20 cellular contexts compared by ENCODE assay signal in genomic region chr6:4399656-4400055, GRCh38.
"Had no signal": no experiment of that assay in that cellular context is flagged by ENCODE, and none has a peak within 500 bp of the region (broad histone marks: within the 10 kb centered on the region; RNA-seq: fewer than 3 reads in every experiment).

No MANE protein-coding gene starts in this region.

- H3K9me3 ChIP-seq: MG63, SK-N-SH had no signal

- H3K9ac ChIP-seq: SK-N-SH had no signal

- DNase-seq: Karpas-422, KG1, MG63, NCI-H1092, NCI-H1105 treated with DMSO at 0.1 percent for 48 hours, NCI-H1417 treated with DMSO at 0.1 percent for 48 hours, NCI-H146, NCI-H1694 treated with DMSO at 0.1 percent for 48 hours, NCI-H1930, NCI-H2081, NCI-H2107, NCI-H2227 treated with DMSO at 0.1 percent for 48 hours, NCI-H524, NCI-H69, NCI-H774, Right ventricle myocardium superior, RPMI8226, SIG-M5, SK-N-SH had no signal

- H3K4me3 ChIP-seq: MG63 had no signal

- H3K4me2 ChIP-seq: SK-N-SH had no signal

- H3K27me3 ChIP-seq: MG63 had no signal

- H3K36me3 ChIP-seq: MG63 had no signal

- FAIRE-seq: RCC 7860 had no signal
